16 cellular contexts compared by ENCODE assay signal in genomic region chr7:101959829-101960228, GRCh38.
"Had no signal": no experiment of that assay in that cellular context is flagged by ENCODE, and none has a peak within 500 bp of the region (broad histone marks: within the 10 kb centered on the region; RNA-seq: fewer than 3 reads in every experiment).

No MANE protein-coding gene starts in this region.

- H3K4me3 Mint-ChIP-seq: effector memory CD8-positive, alpha-beta T cell; naive thymus-derived CD4-positive, alpha-beta T cell; nephron progenitor cell had no signal

- H3K27me3 Mint-ChIP-seq: effector memory CD8-positive, alpha-beta T cell; naive thymus-derived CD4-positive, alpha-beta T cell had no signal

- H3K36me3 ChIP-seq: right atrium auricular region, tibial artery, upper lobe of left lung, vagina had no signal

- H3K9me3 ChIP-seq: heart right ventricle, right atrium auricular region, tibial artery, upper lobe of left lung, vagina had no signal

- ATAC-seq: effector memory CD8-positive, alpha-beta T cell; foreskin keratinocyte; heart right ventricle; left lobe of liver; naive thymus-derived CD4-positive, alpha-beta T cell had no signal

- H3K4me2 ChIP-seq: smooth muscle cell had no signal

- H3K27ac Mint-ChIP-seq: naive thymus-derived CD4-positive, alpha-beta T cell had no signal

- DNase-seq: effector memory CD8-positive, alpha-beta T cell; erythroblast; foreskin keratinocyte; heart right ventricle; islet precursor cell; mammary epithelial cell; naive thymus-derived CD4-positive, alpha-beta T cell; nephron progenitor cell; stimulated activated CD4-positive, alpha-beta T cell treated with anti-CD3 and anti-CD28 coated beads, Interleukin-2, amount 100 ng/mL, for 48 hours; stimulated activated naive CD4-positive, alpha-beta T cell treated with Interleukin-2 at 50 U/mL for 16 hours; tibial artery; upper lobe of left lung had no signal

- H3K27me3 ChIP-seq: foreskin keratinocyte, heart right ventricle, right atrium auricular region, tibial artery, upper lobe of left lung, vagina had no signal

- H3K9me3 Mint-ChIP-seq: effector memory CD8-positive, alpha-beta T cell; nephron progenitor cell had no signal

- H3K4me1 ChIP-seq: foreskin keratinocyte, tibial artery had no signal

- H3K4me3 ChIP-seq: heart right ventricle, right atrium auricular region, smooth muscle cell, tibial artery, upper lobe of left lung, vagina had no signal

- H3K27ac ChIP-seq: foreskin keratinocyte, tibial artery, upper lobe of left lung, vagina had no signal
